30 cellular contexts compared by ENCODE assay signal in genomic region chr16:67077871-67078270, GRCh38.
"Had no signal": no experiment of that assay in that cellular context is flagged by ENCODE, and none has a peak within 500 bp of the region (broad histone marks: within the 10 kb centered on the region; RNA-seq: fewer than 3 reads in every experiment).

No MANE protein-coding gene starts in this region.

- H3K9me3 ChIP-seq: body of pancreas, esophagus muscularis mucosa, heart left ventricle, pancreas, psoas muscle, stomach, thyroid gland, upper lobe of right lung had no signal

- H3K4me3 ChIP-seq: body of pancreas, esophagus muscularis mucosa, heart left ventricle, pancreas, psoas muscle, stomach, thyroid gland, upper lobe of right lung had no signal

- FAIRE-seq: colon, kidney, pancreas had no signal

- H3K4me1 ChIP-seq: body of pancreas, esophagus muscularis mucosa, foreskin keratinocyte, heart left ventricle, pancreas, psoas muscle, stomach, thyroid gland, upper lobe of right lung had no signal

- H3K27ac ChIP-seq: body of pancreas, esophagus muscularis mucosa, foreskin keratinocyte, heart left ventricle, pancreas, psoas muscle, stomach, thyroid gland, upper lobe of right lung had no signal

- DNase-seq: activated CD4-positive, alpha-beta memory T cell treated with anti-CD3 and anti-CD28 coated beads, Interleukin-2, amount 10 ng/mL, durations not matched to agents 7 days and 5 days; activated CD4-positive, alpha-beta T cell treated with anti-CD3 and anti-CD28 coated beads for 1 hour; activated CD4-positive, alpha-beta T cell treated with anti-CD3 and anti-CD28 coated beads, Interleukin-2, amount 10 ng/mL, durations not matched to agents 7 days and 5 days; activated CD8-positive, alpha-beta memory T cell treated with anti-CD3 and anti-CD28 coated beads, Interleukin-2, amount 10 ng/mL, durations not matched to agents 7 days and 5 days; activated effector memory CD4-positive, alpha-beta T cell treated with Interleukin-2 at 50 U/mL for 16 hours; activated naive CD4-positive, alpha-beta T cell treated with Interleukin-2 at 50 U/mL for 16 hours; aorta; body of pancreas; dermis blood vessel endothelial cell; effector CD4-positive, alpha-beta T cell; foreskin keratinocyte; heart left ventricle; hypothalamus; immature natural killer cell; kidney; left colon; midbrain; naive thymus-derived CD8-positive, alpha-beta T cell; nucleus accumbens; pancreas; psoas muscle; stimulated activated CD4-positive, alpha-beta T cell treated with anti-CD3 and anti-CD28 coated beads, Interleukin-15, amount 100 ng/mL, for 24 hours; stimulated activated CD4-positive, alpha-beta T cell treated with anti-CD3 and anti-CD28 coated beads, Interleukin-2, amount 100 ng/mL, for 24 hours; stimulated activated naive B cell treated with anti-CD40 and anti-IgM and Interleukin-4, amounts not matched to agents 10 μg/mL and 1 μg/mL and 100 μg/mL, for 72 hours; stomach; T1000; thyroid gland; upper lobe of right lung had no signal

- ATAC-seq: activated CD8-positive, alpha-beta memory T cell treated with anti-CD3 and anti-CD28 coated beads, Interleukin-2, amount 10 ng/mL, durations not matched to agents 7 days and 5 days; body of pancreas; foreskin keratinocyte; heart left ventricle; left colon; naive thymus-derived CD8-positive, alpha-beta T cell; pancreas; stimulated activated naive B cell treated with anti-CD40 and anti-IgM and Interleukin-4, amounts not matched to agents 10 μg/mL and 1 μg/mL and 100 μg/mL, for 72 hours; upper lobe of right lung had no signal

- H3K27me3 ChIP-seq: body of pancreas, esophagus muscularis mucosa, foreskin keratinocyte, heart left ventricle, pancreas, stomach, thyroid gland, upper lobe of right lung had no signal
